Comparison of ENCODE assay signal across 21 cellular contexts in genomic region chr11:115999437-115999836, GRCh38.
DNase-seq lines count a peak whose midpoint lies in the region; ATAC-seq, FAIRE-seq and TF ChIP-seq lines count a peak whose summit lies in the region.
"Had no signal": no experiment of that assay in that cellular context is flagged by ENCODE, and none has a peak within 500 bp of the region (broad histone marks: within the 10 kb centered on the region; RNA-seq: fewer than 3 reads in every experiment).

No MANE protein-coding gene starts in this region.

- intact Hi-C loops in left lung (cut with DNase I) = no loop called here

- no peak overlapping the region for H3K4me2 ChIP-seq in astrocyte (ENCODE audit: low read length)
- H3K4me2 ChIP-seq: A549; BLaER1 treated with 17β-estradiol and CSF1 and Interleukin-3, amounts not matched to agents 10 nM and 100 nM had no signal

- H3K9me3 ChIP-seq in astrocyte (ENCODE audit: insufficient read depth, low read depth, low read length) (no peaks in the 10 kb centered on the region), left lung (no peaks in the 10 kb centered on the region), lung (ENCODE audit: control insufficient read depth in 2 of 2, insufficient read depth in 1 of 2, low read length in 1 of 2) (no peaks in the 10 kb centered on the region)
- H3K9me3 ChIP-seq: A549; BLaER1 treated with 17β-estradiol and CSF1 and Interleukin-3, amounts not matched to agents 10 nM and 100 nM had no signal

- H2AFZ ChIP-seq in astrocyte (ENCODE audit: low read depth, low read length) = no peak overlapping the region

- H3K4me1 ChIP-seq in astrocyte (ENCODE audit: insufficient read depth, low read length) (no peaks in the 10 kb centered on the region), left lung (no peaks in the 10 kb centered on the region), lung (ENCODE audit: control insufficient read depth in 2 of 2, insufficient read depth in 2 of 2, low read length in 2 of 2) (no peaks in the 10 kb centered on the region)
- H3K4me1 ChIP-seq: A549, Caco-2 had no signal

- no peaks in the 10 kb centered on the region for H3K79me2 ChIP-seq in astrocyte (ENCODE audit: insufficient read depth, low read length)

- H3K36me3 ChIP-seq in astrocyte (ENCODE audit: insufficient read depth, low read length) (no peaks in the 10 kb centered on the region), left lung (no peaks in the 10 kb centered on the region), lung (ENCODE audit: control insufficient read depth in 2 of 2, insufficient read depth in 2 of 2, low read length in 2 of 2) (no peaks in the 10 kb centered on the region)
- H3K36me3 ChIP-seq: BLaER1 treated with 17β-estradiol and CSF1 and Interleukin-3, amounts not matched to agents 10 nM and 100 nM had no signal

- in situ Hi-C loops in GM13977 (cut with MboI; ENCODE audit: low pct_unique_long_range_greater_than_20kb, low sequenced_read_pairs, unreplicated experiment) = no loop called here

- H3K27me3 ChIP-seq in astrocyte (ENCODE audit: insufficient read depth, low read length) (peaks cover 2% of the 10 kb centered on the region), left lung (no peaks in the 10 kb centered on the region), lung (ENCODE audit: control insufficient read depth, insufficient read depth) (no peaks in the 10 kb centered on the region)
- H3K27me3 ChIP-seq: BLaER1 treated with 17β-estradiol and CSF1 and Interleukin-3, amounts not matched to agents 10 nM and 100 nM had no signal

- no peaks in the 10 kb centered on the region for H3K9me3 Mint-ChIP-seq in astrocyte (ENCODE audit: unreplicated experiment)
- H3K9me3 Mint-ChIP-seq: CD4-positive, alpha-beta T cell; CD8-positive, alpha-beta T cell had no signal

- DNase-seq in DMS79 (lab: John Stamatoyannopoulos, UW) (peak; percentile 3), astrocyte (ENCODE audit: low read depth) (no peak), left lung (no peak), lung (ENCODE audit: low spot score) (no peak), GM13977 (ENCODE audit: low spot score) (no peak), GDM1 (lab: John Stamatoyannopoulos, UW) (no peak), ecto neural progenitor cell (ENCODE audit: low spot score) (no peak)
- DNase-seq: AML-193; Caco-2; Calu3; CD4-positive, alpha-beta T cell; CD8-positive, alpha-beta T cell had no signal

- no peaks in the 10 kb centered on the region for H4K20me1 ChIP-seq in astrocyte (ENCODE audit: insufficient read depth, low read length)
- H4K20me1 ChIP-seq: BLaER1 treated with 17β-estradiol and CSF1 and Interleukin-3, amounts not matched to agents 10 nM and 100 nM had no signal

- no peaks in the 10 kb centered on the region for H3K36me3 Mint-ChIP-seq in astrocyte (ENCODE audit: low read depth, unreplicated experiment)
- H3K36me3 Mint-ChIP-seq: CD8-positive, alpha-beta T cell had no signal

- H3K27ac ChIP-seq in astrocyte (ENCODE audit: low read depth, low read length) (no peak overlapping the region), left lung (no peak overlapping the region), lung (ENCODE audit: low read depth in 1 of 2, low read length in 1 of 2) (no peak overlapping the region)
- H3K27ac ChIP-seq: 22Rv1; A549; BLaER1 treated with 17β-estradiol and CSF1 and Interleukin-3, amounts not matched to agents 10 nM and 100 nM; C4-2B had no signal

- no peak for FAIRE-seq in astrocyte (lab: Jason Lieb, UNC)
- FAIRE-seq: A549, D721Med, G401.6, GM12878 had no signal

- peaks cover 3% of the 10 kb centered on the region for H3K27me3 Mint-ChIP-seq in astrocyte (ENCODE audit: low read depth, unreplicated experiment)

- ATAC-seq in left lung = peak; percentile 84
- ATAC-seq in lung (ENCODE audit: insufficient read depth, low FRiP score) = peak; percentile 27
- ATAC-seq in GM21526 (IDR thresholded peaks at IDR 0.05; ENCODE audit: low FRiP score, unreplicated experiment) = no peak
- ATAC-seq: A549; CD8-positive, alpha-beta T cell; GM12878 had no signal

- peaks cover 10% of the 10 kb centered on the region for H3K4me1 Mint-ChIP-seq in astrocyte (ENCODE audit: low read depth, unreplicated experiment)
- H3K4me1 Mint-ChIP-seq: B cell had no signal

- H3K27ac Mint-ChIP-seq in astrocyte (ENCODE audit: unreplicated experiment) = peak overlapping the region; percentile 20
- H3K27ac Mint-ChIP-seq: B cell; CD4-positive, alpha-beta T cell; CD8-positive, alpha-beta T cell had no signal

- H3K4me3 ChIP-seq in astrocyte (ENCODE audit: insufficient read depth, low read depth, low read length) (no peak overlapping the region), left lung (no peak overlapping the region), lung (no peak overlapping the region)
- H3K4me3 ChIP-seq: A549; BLaER1 treated with 17β-estradiol and CSF1 and Interleukin-3, amounts not matched to agents 10 nM and 100 nM; GM12878 had no signal

- TF ChIP-seq CTCF in astrocyte (IDR thresholded peaks at IDR 0.05; ENCODE audit: insufficient read depth, low read depth, low read length) (no peak), left lung (IDR thresholded peaks at IDR 0.05) (no peak), lung (IDR thresholded peaks at IDR 0.05; ENCODE audit: control extremely low read depth, extremely low read depth) (no peak), GM13977 (IDR thresholded peaks at IDR 0.05; ENCODE audit: extremely low read depth, insufficient read depth, missing control alignments) (no peak)

- no peak overlapping the region for H3K4me3 Mint-ChIP-seq in astrocyte (ENCODE audit: unreplicated experiment)
- H3K4me3 Mint-ChIP-seq: B cell; CD4-positive, alpha-beta T cell; CD8-positive, alpha-beta T cell had no signal

- no peak overlapping the region for H3K9ac ChIP-seq in astrocyte (ENCODE audit: low read length)
- H3K9ac ChIP-seq: BLaER1 treated with 17β-estradiol and CSF1 and Interleukin-3, amounts not matched to agents 10 nM and 100 nM had no signal
